Comparison of ENCODE assay signal across 1 cellular context in the genomic region with DNA sequence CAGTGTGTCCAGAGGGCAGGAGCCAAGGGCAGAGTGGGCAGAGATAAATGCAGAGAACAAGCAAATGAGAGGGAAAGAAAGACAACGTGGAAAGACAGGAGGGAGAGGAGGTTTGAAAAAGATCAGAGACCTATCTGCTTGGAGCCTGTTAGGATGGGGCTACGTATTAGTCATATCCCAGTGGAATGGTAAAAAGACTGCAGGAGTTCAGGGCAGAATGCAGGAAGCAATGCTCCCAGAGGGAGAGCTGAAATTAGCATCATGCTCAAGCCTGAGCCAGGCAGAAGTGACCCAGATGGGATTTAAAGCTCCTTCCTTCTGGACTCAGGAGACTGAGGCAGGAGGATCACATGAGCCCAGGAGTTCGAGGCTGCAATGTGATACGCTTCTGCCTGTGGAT.
A peak's percentile ranks its signal among the peaks of the same experiment; 100 is the strongest.
TF ChIP-seq lines count a peak whose summit lies in the region.

No MANE protein-coding gene starts in this region.

TF ChIP-seq in WTC11, 78 proteins besides CTCF, POLR2A, EP300 and RAD21 (continued from another document):
- 0 out of 2 replicates have a peak, but pooled peaks have one; percentile 28 for TF ChIP-seq ZNF232 (CRISPR knock-in tag; IDR thresholded peaks at IDR 0.05)
TF ChIP-seq in WTC11: peak in this region for 7.
